ENCODE assay signal across 25 cellular contexts in the genomic region with DNA sequence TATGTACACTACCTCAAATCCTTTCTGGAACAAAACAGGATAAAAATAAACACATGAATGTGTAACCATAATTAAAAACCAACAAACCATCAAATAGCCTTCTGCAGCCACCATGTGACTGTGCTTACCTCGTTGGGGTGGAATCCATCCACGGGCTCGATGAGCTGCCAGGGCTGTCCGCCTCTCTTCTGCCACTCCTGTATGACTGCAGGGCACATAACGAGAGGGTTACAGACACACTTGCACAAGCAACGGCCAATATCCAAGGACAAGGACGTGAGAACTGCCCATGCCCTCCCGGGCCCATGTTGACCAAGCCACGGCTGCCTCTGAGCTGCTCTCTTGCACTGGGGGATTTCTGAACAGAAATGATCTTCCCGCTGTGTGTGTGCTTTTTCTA.
DNase-seq lines count a peak whose midpoint lies in the region; ATAC-seq, FAIRE-seq and TF ChIP-seq lines count a peak whose summit lies in the region.
"Had no signal": no experiment of that assay in that cellular context is flagged by ENCODE, and none has a peak within 500 bp of the region (broad histone marks: within the 10 kb centered on the region; RNA-seq: fewer than 3 reads in every experiment).

No MANE protein-coding gene starts in this region.

- no peaks in the 10 kb centered on the region for H3K9me3 ChIP-seq in K562 (replicated peaks; ENCODE audit: control insufficient read depth, insufficient read depth, low read depth, low read length)
- H3K9me3 ChIP-seq in HepG2 (ENCODE audit: low read length), result no peaks in the 10 kb centered on the region
- no peaks in the 10 kb centered on the region for H3K9me3 ChIP-seq in neuronal stem cell (replicated peaks in 1 of 2; ENCODE audit: control insufficient read depth in 2 of 2, insufficient read depth in 1 of 2, low read depth in 1 of 2, low read length in 2 of 2)
- H3K9me3 ChIP-seq: A549 had no signal

- no TSS peak for BruUV-seq in K562 (replicated peaks; lab: Mats Ljungman, UMichigan)
- BruUV-seq in HepG2 (replicated peaks; lab: Mats Ljungman, UMichigan), result no TSS peak

- FAIRE-seq in K562 (lab: Jason Lieb, UNC) (no peak), HepG2 (lab: Jason Lieb, UNC) (no peak)
- FAIRE-seq: A549, GM12892 had no signal

- H3K18ac ChIP-seq in neuronal stem cell (ENCODE audit: low read length), result peak overlapping the region; percentile 3

- TF ChIP-seq POLR2A in K562 (conservative IDR thresholded peaks at IDR 0.05), result no peak
- no peak for TF ChIP-seq POLR2A in HepG2 (IDR thresholded peaks at IDR 0.05; ENCODE audit: insufficient read depth in 1 of 2, low read depth in 2 of 2, low read length in 2 of 2)

- TF ChIP-seq EP300 in K562 (IDR thresholded peaks at IDR 0.05; ENCODE audit: low read length), result no peak
- TF ChIP-seq EP300 in HepG2 (IDR thresholded peaks at IDR 0.05; ENCODE audit: low read depth in 2 of 2, low read length in 2 of 2), result no peak
- TF ChIP-seq EP300 in HepG2 (CRISPR knock-in tag; IDR thresholded peaks at IDR 0.05; ENCODE audit: borderline replicate concordance), result no peak

- TF ChIP-seq CTCF in K562 (IDR thresholded peaks at IDR 0.05 in 2 of 3, conservative IDR thresholded peaks at IDR 0.05 in 1 of 3; ENCODE audit: insufficient read depth in 2 of 3, low read depth in 1 of 3, low read length in 3 of 3) (no peak), HepG2 (CRISPR knock-in tag; IDR thresholded peaks at IDR 0.05) (no peak)

- no peak overlapping the region for H4K91ac ChIP-seq in neuronal stem cell (ENCODE audit: low read depth, low read length, poor library complexity)

- H3K14ac ChIP-seq in neuronal stem cell (ENCODE audit: low read length), result no peak overlapping the region

- 0 out of 4 replicates have a peak overlapping the region, but pooled peaks of 1 of the 2 experiments have one; percentile 15 for H3K9ac ChIP-seq in K562 (ENCODE audit: insufficient read depth in 1 of 2, low read depth in 2 of 2, low read length in 2 of 2)
- H3K9ac ChIP-seq in HepG2 (ENCODE audit: insufficient read depth, low read depth, low read length), result no peak overlapping the region
- H3K9ac ChIP-seq in neuronal stem cell (ENCODE audit: low read depth, low read length, poor library complexity), result no peak overlapping the region
- H3K9ac ChIP-seq: GM23248 had no signal

- H3K4ac ChIP-seq in neuronal stem cell (ENCODE audit: low read length), result no peak overlapping the region

- no peaks in the 10 kb centered on the region for H3K36me3 ChIP-seq in K562 (ENCODE audit: control insufficient read depth, insufficient read depth, low read length)
- H3K36me3 ChIP-seq in HepG2 (replicated peaks in 1 of 2; ENCODE audit: control insufficient read depth in 1 of 2, insufficient read depth in 2 of 2, low read length in 2 of 2), result no peaks in the 10 kb centered on the region
- no peaks in the 10 kb centered on the region for H3K36me3 ChIP-seq in neuronal stem cell (replicated peaks in 1 of 2; ENCODE audit: control insufficient read depth in 2 of 2, insufficient read depth in 2 of 2, low read length in 2 of 2)

- H3K4me2 ChIP-seq in K562 (ENCODE audit: insufficient read depth, low read length) (no peak overlapping the region), HepG2 (ENCODE audit: low read depth, low read length) (no peak overlapping the region), neuronal stem cell (ENCODE audit: insufficient read depth, low read length, poor library complexity, severe bottlenecking) (no peak overlapping the region)
- H3K4me2 ChIP-seq: A549 had no signal

- no peak overlapping the region for H2AK5ac ChIP-seq in neuronal stem cell (ENCODE audit: low read depth, low read length)

- no peaks in the 10 kb centered on the region for H3K79me1 ChIP-seq in neuronal stem cell (ENCODE audit: low read depth, low read length)

- no peak for DNase-seq in K562 (ENCODE audit: extremely low read depth in 1 of 4, low spot score in 3 of 4)
- peak; percentile 86 for DNase-seq in cerebellar cortex (ENCODE audit: low spot score)
- DNase-seq in HepG2 (ENCODE audit: low spot score), result no peak
- no peak for DNase-seq in neuronal stem cell (ENCODE audit: low spot score)
- no peak for DNase-seq in AML-193 (lab: John Stamatoyannopoulos, UW)
- no peak for DNase-seq in stimulated activated CD4-positive, alpha-beta T cell treated with anti-CD3 and anti-CD28 coated beads, Interleukin-2, amount 100 ng/mL, for 48 hours
- DNase-seq: Calu3; CD8-positive, alpha-beta memory T cell; DMS79 treated with DMSO at 0.1 percent for 48 hours; GM23248; H9; HFFc6; NCI-H1092; NCI-H1417 treated with DMSO at 0.1 percent for 48 hours; NCI-H1694 treated with DMSO at 0.1 percent for 48 hours; NCI-H2081; NCI-H226; NCI-H510A; NCI-H69; SHP77 had no signal

- intact Hi-C loops in K562 (cut with micrococcal nuclease) (no loop called here), HepG2 (cut with micrococcal nuclease; ENCODE audit: unreplicated experiment) (no loop called here)

- CTCF ChIA-PET in K562 (lab: Yijun Ruan, JAX; ENCODE audit: low intra/inter-chr PET ratio) (no interaction called here), HepG2 (lab: Yijun Ruan, JAX; ENCODE audit: low intra/inter-chr PET ratio, low total read pairs) (no interaction called here)

- no peak overlapping the region for H2BK12ac ChIP-seq in neuronal stem cell (ENCODE audit: low read length)

- H3K27me3 ChIP-seq in K562 (ENCODE audit: control insufficient read depth in 2 of 2, insufficient read depth in 2 of 2, low read length in 2 of 2) (peaks cover 41 to 43% of the 10 kb centered on the region in 2 experiments), HepG2 (ENCODE audit: control insufficient read depth in 1 of 2, insufficient read depth in 2 of 2, low read length in 2 of 2) (peaks cover 0 to 6% of the 10 kb centered on the region in 2 experiments; a peak in 1 of 5 replicates), neuronal stem cell (ENCODE audit: control insufficient read depth in 3 of 3, insufficient read depth in 3 of 3, low read depth in 1 of 3, low read length in 3 of 3) (no peaks in the 10 kb centered on the region)

- POLR2A ChIA-PET in K562 (lab: Yijun Ruan, JAX) (no interaction called here), HepG2 (lab: Yijun Ruan, JAX) (no interaction called here)

- H2BK5ac ChIP-seq in neuronal stem cell (ENCODE audit: low read length), result no peak overlapping the region

- TF ChIP-seq RAD21 in K562 (CRISPR knock-in tag; conservative IDR thresholded peaks at IDR 0.05 in 1 of 2, IDR thresholded peaks at IDR 0.05 in 1 of 2) (no peak), HepG2 (CRISPR knock-in tag; IDR thresholded peaks at IDR 0.05) (no peak)

- H3K27ac ChIP-seq in K562 (ENCODE audit: extremely low read depth, low read depth, low read length), result no peak overlapping the region
- H3K27ac ChIP-seq in HepG2 (ENCODE audit: extremely low read length, insufficient read depth, low read length), result no peak overlapping the region
- no peak overlapping the region for H3K27ac ChIP-seq in neuronal stem cell (replicated peaks; ENCODE audit: low read length)
- H3K27ac ChIP-seq: A549, GM23248, RWPE1 had no signal

- no peak overlapping the region for H3K23ac ChIP-seq in neuronal stem cell (ENCODE audit: low read depth, low read length, poor library complexity)

- H4K8ac ChIP-seq in neuronal stem cell (ENCODE audit: low read depth, low read length), result no peak overlapping the region

- no peaks in the 10 kb centered on the region for H3K9me1 ChIP-seq in K562 (ENCODE audit: control insufficient read depth, insufficient read depth, low read length)

- H3K4me3 ChIP-seq in K562 (no peak overlapping the region), HepG2 (replicated peaks in 1 of 3; ENCODE audit: insufficient read depth in 1 of 3, low read depth in 2 of 3, low read length in 3 of 3) (no peak overlapping the region), neuronal stem cell (ENCODE audit: low read length in 2 of 2) (no peak overlapping the region)
- H3K4me3 ChIP-seq: A549, GM23248 had no signal

- no peaks in the 10 kb centered on the region for H4K20me1 ChIP-seq in K562 (replicated peaks; ENCODE audit: control insufficient read depth, insufficient read depth, low read length)
- no peaks in the 10 kb centered on the region for H4K20me1 ChIP-seq in HepG2 (ENCODE audit: insufficient read depth, low read length)

- H3K79me2 ChIP-seq in K562 (ENCODE audit: control insufficient read depth, insufficient read depth, low read length), result no peaks in the 10 kb centered on the region
- H3K79me2 ChIP-seq in HepG2 (ENCODE audit: insufficient read depth, low read length), result no peaks in the 10 kb centered on the region

- no peak for ATAC-seq in K562
- peak; percentile 48; the same call in 1 of the 3 replicates for ATAC-seq in HepG2
- ATAC-seq in HG03457 (IDR thresholded peaks at IDR 0.05; ENCODE audit: unreplicated experiment), result no peak
- ATAC-seq: A549, Panc1 had no signal

- H2AFZ ChIP-seq in K562 (ENCODE audit: low read depth, low read length) (no peak overlapping the region), HepG2 (ENCODE audit: low read length) (no peak overlapping the region), neuronal stem cell (ENCODE audit: low read length) (no peak overlapping the region)
- H2AFZ ChIP-seq: GM23248 had no signal

- no peak overlapping the region for H2BK15ac ChIP-seq in neuronal stem cell (ENCODE audit: low read length)

- no peak overlapping the region for H2BK120ac ChIP-seq in neuronal stem cell (ENCODE audit: low read depth, low read length)

- WGBS in K562 (ENCODE audit: insufficient coverage, low coverage, missing lambda C conversion rate), result under 1% methylated on average over 10 of the region's 10 CpGs
- WGBS in HepG2 (ENCODE audit: low lambda C conversion rate), result 21% methylated on average over 10 of the region's 10 CpGs
- WGBS in neuronal stem cell (ENCODE audit: extremely low coverage in 2 of 2, insufficient read length in 2 of 2, insufficient replicate concordance in 1 of 2), 2 donors, result no CpG with 5 or more reads among the region's 10 CpGs

- H3K4me1 ChIP-seq in K562 (replicated peaks in 1 of 2; ENCODE audit: control insufficient read depth in 2 of 2, insufficient read depth in 2 of 2, low read length in 2 of 2) (peaks cover 0 to 4% of the 10 kb centered on the region in 2 experiments; a peak in 2 of 5 replicates), HepG2 (ENCODE audit: insufficient read depth, low read length) (no peaks in the 10 kb centered on the region), neuronal stem cell (ENCODE audit: control insufficient read depth in 2 of 2, insufficient read depth in 1 of 2, low read depth in 1 of 2, low read length in 2 of 2) (peaks cover 0 to 9% of the 10 kb centered on the region in 2 donors)

- in situ Hi-C loops in K562 (cut with MboI) (no loop called here), HepG2 (cut with HindIII; ENCODE audit: extremely low pct_ligation_motif_present, low pct_unique_long_range_greater_than_20kb) (no loop called here)

TF ChIP-seq in K562, 482 proteins besides CTCF, POLR2A, EP300 and RAD21 (continues in another document):
- no peak for TF ChIP-seq HNRNPUL1 (IDR thresholded peaks at IDR 0.05; ENCODE audit: low read length)

TF ChIP-seq in HepG2, 621 proteins besides CTCF, POLR2A, EP300 and RAD21 (continues in another document):
- no peak for TF ChIP-seq ZNF430 (CRISPR knock-in tag; IDR thresholded peaks at IDR 0.05)
